Comparison of ENCODE assay signal across 16 cellular contexts in the genomic region with DNA sequence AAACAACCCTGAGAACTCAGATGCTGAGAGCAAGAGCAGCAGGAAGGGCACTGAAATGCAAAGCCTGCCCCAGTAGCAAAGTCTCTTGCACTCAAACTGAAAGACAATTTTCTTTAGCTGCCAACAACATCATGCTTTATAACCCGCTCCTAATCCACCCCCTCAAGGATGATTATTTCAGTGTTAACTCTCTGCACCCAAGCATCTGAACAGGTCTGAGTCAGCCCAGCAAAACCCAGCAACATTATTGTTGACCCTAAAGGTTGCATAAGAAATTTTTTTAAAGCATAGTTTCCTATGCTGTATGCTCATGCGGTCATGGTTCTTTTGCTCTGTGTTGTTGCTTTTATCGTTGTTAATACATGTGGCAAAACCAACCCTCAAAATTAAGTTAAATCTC.
DNase-seq lines count a peak whose midpoint lies in the region; ATAC-seq, FAIRE-seq and TF ChIP-seq lines count a peak whose summit lies in the region.
"Had no signal": no experiment of that assay in that cellular context is flagged by ENCODE, and none has a peak within 500 bp of the region (broad histone marks: within the 10 kb centered on the region; RNA-seq: fewer than 3 reads in every experiment).

No MANE protein-coding gene starts in this region.

- no peaks in the 10 kb centered on the region for H3F3A ChIP-seq in GM23338 (replicated peaks; ENCODE audit: low read depth)

- no peak for TF ChIP-seq POLR2A in ovary (IDR thresholded peaks at IDR 0.05)

- H3K27ac Mint-ChIP-seq in GM23338: no peak overlapping the region
- H3K27ac Mint-ChIP-seq in endothelial cell (ENCODE audit: unreplicated experiment): no peak overlapping the region
- H3K27ac Mint-ChIP-seq: activated CD4-positive, alpha-beta memory T cell treated with anti-CD3 and anti-CD28 coated beads for 36 hours; activated T-helper 17 cell treated with anti-CD3 and anti-CD28 coated beads, Interleukin-2, amount 50 U/mL, for 72 hours had no signal

- H3K4me2 ChIP-seq in GM23338: no peak overlapping the region
- H3K4me2 ChIP-seq: BLaER1 treated with 17β-estradiol and CSF1 and Interleukin-3, amounts not matched to agents 10 nM and 100 nM had no signal

- TF ChIP-seq CTCF in GM23338 (conservative IDR thresholded peaks at IDR 0.05; ENCODE audit: low read depth in 2 of 2) (no peak), astrocyte of the cerebellum (IDR thresholded peaks at IDR 0.05; ENCODE audit: low read depth, low read length, missing control alignments) (no peak), fibroblast of villous mesenchyme (IDR thresholded peaks at IDR 0.05; ENCODE audit: insufficient read depth, low read depth, low read length) (no peak), ovary (IDR thresholded peaks at IDR 0.05) (no peak), endothelial cell (IDR thresholded peaks at IDR 0.05; ENCODE audit: unreplicated experiment) (no peak)

- no peaks in the 10 kb centered on the region for H4K20me1 ChIP-seq in GM23338 (replicated peaks; ENCODE audit: insufficient read depth)
- H4K20me1 ChIP-seq: BLaER1 treated with 17β-estradiol and CSF1 and Interleukin-3, amounts not matched to agents 10 nM and 100 nM had no signal

- H3K36me3 Mint-ChIP-seq in GM23338 (ENCODE audit: low read depth) (no peaks in the 10 kb centered on the region), endothelial cell (ENCODE audit: low read depth, unreplicated experiment) (no peaks in the 10 kb centered on the region)
- H3K36me3 Mint-ChIP-seq: activated CD4-positive, alpha-beta memory T cell treated with anti-CD3 and anti-CD28 coated beads for 36 hours had no signal

- 15 to 30% (median 20%) methylated on average over 3 of the region's 3 CpGs for WGBS in ovary, 3 donors

- H3K27me3 ChIP-seq in GM23338 (ENCODE audit: insufficient read depth) (no peaks in the 10 kb centered on the region), ovary (no peaks in the 10 kb centered on the region)
- H3K27me3 ChIP-seq: BLaER1 treated with 17β-estradiol and CSF1 and Interleukin-3, amounts not matched to agents 10 nM and 100 nM; cardiac muscle cell had no signal

- in situ Hi-C loops in astrocyte of the cerebellum (cut with HindIII; ENCODE audit: low sequenced_read_pairs): no loop called here

- H2AFZ ChIP-seq in GM23338: peak overlapping the region; percentile 45; the same call in 1 of the 2 replicates

- intact Hi-C loops in ovary (cut with DNase I): no loop called here

- H3K36me3 ChIP-seq in GM23338 (ENCODE audit: insufficient read depth): no peaks in the 10 kb centered on the region
- no peaks in the 10 kb centered on the region for H3K36me3 ChIP-seq in ovary
- H3K36me3 ChIP-seq: BLaER1 treated with 17β-estradiol and CSF1 and Interleukin-3, amounts not matched to agents 10 nM and 100 nM; cardiac muscle cell had no signal

- peaks cover 20% of the 10 kb centered on the region for H3K4me1 ChIP-seq in GM23338 (ENCODE audit: insufficient read depth)
- H3K4me1 ChIP-seq in ovary (ENCODE audit: insufficient read depth): peaks cover 4% of the 10 kb centered on the region

- H3K27ac ChIP-seq in GM23338 (ENCODE audit: low read depth): no peak overlapping the region
- no peak overlapping the region for H3K27ac ChIP-seq in ovary
- H3K27ac ChIP-seq: BLaER1 treated with 17β-estradiol and CSF1 and Interleukin-3, amounts not matched to agents 10 nM and 100 nM; cardiac muscle cell had no signal

- H3K79me2 ChIP-seq in GM23338 (replicated peaks; ENCODE audit: insufficient read depth): no peaks in the 10 kb centered on the region

- H3K9me3 Mint-ChIP-seq in GM23338 (no peaks in the 10 kb centered on the region; the same call in 2 of the 3 replicates), endothelial cell (ENCODE audit: unreplicated experiment) (no peaks in the 10 kb centered on the region)

- no peak for ATAC-seq in GM23338
- ATAC-seq: activated T-helper 17 cell treated with anti-CD3 and anti-CD28 coated beads, Interleukin-2, amount 50 U/mL, for 72 hours had no signal

- H3K27me3 Mint-ChIP-seq in GM23338 (ENCODE audit: insufficient read depth, low read depth, poor library complexity) (no peaks in the 10 kb centered on the region), endothelial cell (ENCODE audit: unreplicated experiment) (no peaks in the 10 kb centered on the region)
- H3K27me3 Mint-ChIP-seq: activated CD4-positive, alpha-beta memory T cell treated with anti-CD3 and anti-CD28 coated beads for 36 hours; activated T-helper 17 cell treated with anti-CD3 and anti-CD28 coated beads, Interleukin-2, amount 50 U/mL, for 72 hours had no signal

- H3K4me3 Mint-ChIP-seq in GM23338 (no peak overlapping the region), endothelial cell (ENCODE audit: unreplicated experiment) (no peak overlapping the region)
- H3K4me3 Mint-ChIP-seq: activated CD4-positive, alpha-beta memory T cell treated with anti-CD3 and anti-CD28 coated beads for 36 hours; activated T-helper 17 cell treated with anti-CD3 and anti-CD28 coated beads, Interleukin-2, amount 50 U/mL, for 72 hours had no signal

- DNase-seq in GM23338 (ENCODE audit: low spot score): no peak
- peak; percentile 65 for DNase-seq in astrocyte of the cerebellum (ENCODE audit: low read depth)
- peak; percentile 64 for DNase-seq in fibroblast of villous mesenchyme (ENCODE audit: low read depth)
- peak; percentile 80 for DNase-seq in renal cortical epithelial cell (ENCODE audit: low read depth)
- no peak for DNase-seq in stimulated activated naive CD4-positive, alpha-beta T cell (lab: John Stamatoyannopoulos, UW)
- DNase-seq in frontal cortex (ENCODE audit: low spot score in 2 of 2): no peak
- DNase-seq in ovary: no peak
- DNase-seq in endothelial cell (ENCODE audit: low spot score): no peak
- DNase-seq: activated CD4-positive, alpha-beta memory T cell treated with anti-CD3 and anti-CD28 coated beads for 36 hours; KBM-7; NCI-H1694 treated with DMSO at 0.1 percent for 48 hours; NCI-H526 treated with DMSO at 0.1 percent for 48 hours; T1000 had no signal

- no peaks in the 10 kb centered on the region for H3K9me2 ChIP-seq in GM23338 (ENCODE audit: insufficient read depth)

- no peak for FAIRE-seq in frontal cortex (lab: Jason Lieb, UNC)

- H3K9me3 ChIP-seq in ovary: no peaks in the 10 kb centered on the region

- no peak overlapping the region for H3K4me3 ChIP-seq in GM23338
- H3K4me3 ChIP-seq in astrocyte of the cerebellum (ENCODE audit: low read depth, low read length): no peak overlapping the region
- H3K4me3 ChIP-seq in fibroblast of villous mesenchyme (ENCODE audit: low read depth, low read length): no peak overlapping the region
- H3K4me3 ChIP-seq in ovary: no peak overlapping the region
- H3K4me3 ChIP-seq: BLaER1 treated with 17β-estradiol and CSF1 and Interleukin-3, amounts not matched to agents 10 nM and 100 nM; cardiac muscle cell had no signal

- TF ChIP-seq EP300 in ovary (IDR thresholded peaks at IDR 0.05): no peak

- H3K4me1 Mint-ChIP-seq in GM23338: peaks cover 36% of the 10 kb centered on the region
- H3K4me1 Mint-ChIP-seq in endothelial cell (ENCODE audit: unreplicated experiment): peaks cover 3% of the 10 kb centered on the region
- H3K4me1 Mint-ChIP-seq: activated T-helper 17 cell treated with anti-CD3 and anti-CD28 coated beads, Interleukin-2, amount 50 U/mL, for 72 hours had no signal

TF ChIP-seq in GM23338, 12 proteins besides CTCF, POLR2A, EP300 and RAD21 (continues in another document):
- TF ChIP-seq NANOG (IDR thresholded peaks at IDR 0.05; ENCODE audit: borderline replicate concordance) (no peak), POLR2AphosphoS5 (IDR thresholded peaks at IDR 0.05; ENCODE audit: low read depth) (no peak), EZH2phosphoT487 (IDR thresholded peaks at IDR 0.05; ENCODE audit: unreplicated experiment) (no peak), EZH2 (IDR thresholded peaks at IDR 0.05; ENCODE audit: low read depth, unreplicated experiment) (no peak)

Comparison
In these comparisons a context has a peak if more than half of its experiments do, and no peak if none do; other contexts are left out.
1. DNase-seq: peak in astrocyte of the cerebellum (single experiment), fibroblast of villous mesenchyme (single experiment) and renal cortical epithelial cell (single experiment); none in GM23338 (single experiment), stimulated activated naive CD4-positive, alpha-beta T cell (0 of 6), frontal cortex (0 of 2), ovary (0 of 5) and endothelial cell (single experiment).